22 cellular contexts compared by ENCODE assay signal in the genomic region with DNA sequence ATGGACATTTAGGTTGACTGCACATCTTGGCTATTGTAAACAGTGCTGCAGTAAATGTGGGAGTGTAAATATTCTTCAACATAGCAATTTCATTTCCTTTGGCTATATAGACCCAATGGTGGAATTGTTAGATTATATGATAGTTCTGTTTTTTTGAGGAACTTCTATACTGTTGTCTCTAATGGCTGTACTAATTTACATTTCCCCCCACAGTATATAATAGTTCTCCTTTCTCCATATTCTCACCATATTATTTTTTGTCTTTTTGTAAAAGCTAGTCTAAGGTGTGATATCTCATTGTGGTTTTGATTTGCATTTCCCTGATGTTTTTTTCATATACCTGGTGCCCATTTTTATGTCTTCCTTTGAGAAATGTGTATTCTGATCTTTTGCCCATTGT. TPM values are rescaled to one million over a fixed set of nuclear protein-coding genes. Genes with fewer than 3 reads are reported as not detected.
"Had no signal": no experiment of that assay in that cellular context is flagged by ENCODE, and none has a peak within 500 bp of the region (broad histone marks: within the 10 kb centered on the region; RNA-seq: fewer than 3 reads in every experiment).

No MANE protein-coding gene starts in this region.

- H3K27me3 Mint-ChIP-seq: activated CD4-positive, alpha-beta T cell treated with anti-CD3 and anti-CD28 coated beads, Interleukin-2, amount 10 ng/mL, durations not matched to agents 7 days and 5 days; activated CD8-positive, alpha-beta memory T cell treated with anti-CD3 and anti-CD28 coated beads, Interleukin-2, amount 10 ng/mL, durations not matched to agents 7 days and 5 days; activated CD8-positive, alpha-beta T cell treated with anti-CD3 and anti-CD28 coated beads for 36 hours; naive thymus-derived CD8-positive, alpha-beta T cell; progenitor cell of endocrine pancreas had no signal

- H3K27ac Mint-ChIP-seq: activated CD4-positive, alpha-beta T cell treated with anti-CD3 and anti-CD28 coated beads, Interleukin-2, amount 10 ng/mL, durations not matched to agents 7 days and 5 days; activated CD8-positive, alpha-beta memory T cell treated with anti-CD3 and anti-CD28 coated beads, Interleukin-2, amount 10 ng/mL, durations not matched to agents 7 days and 5 days; activated T-helper 2 cell treated with anti-CD3 and anti-CD28 coated beads, Interferon-gamma antibody, Interleukin-2, Interleukin-4, amounts not matched to agents 10 μg/mL and 5 μg/mL and 100 μg/mL, durations not matched to agents 14 hours and 24 hours and 36 hours; progenitor cell of endocrine pancreas had no signal

- H3K9me3 ChIP-seq: adrenal gland, ascending aorta, lower lobe of right lung, thyroid gland had no signal

- H3K27me3 ChIP-seq: adrenal gland, ascending aorta, brain microvascular endothelial cell, thyroid gland had no signal

- H3K27ac ChIP-seq: adrenal gland, ascending aorta, brain microvascular endothelial cell, lower lobe of right lung, thyroid gland had no signal

- ATAC-seq: activated CD8-positive, alpha-beta memory T cell treated with anti-CD3 and anti-CD28 coated beads, Interleukin-2, amount 10 ng/mL, durations not matched to agents 7 days and 5 days; activated CD8-positive, alpha-beta T cell treated with anti-CD3 and anti-CD28 coated beads for 36 hours; esophagus mucosa; left lobe of liver; lower lobe of right lung; naive thymus-derived CD8-positive, alpha-beta T cell; stimulated activated naive CD8-positive, alpha-beta T cell treated with anti-CD3 and anti-CD28 coated beads, Interleukin-15, Interleukin-2, amounts not matched to agents 100 U/mL and 50 U/mL, for 24 hours had no signal

- H3K4me1 ChIP-seq: ascending aorta had no signal

- H3K36me3 ChIP-seq: adrenal gland, ascending aorta, brain microvascular endothelial cell, lower lobe of right lung, thyroid gland had no signal

- H3K9me3 Mint-ChIP-seq: activated CD4-positive, alpha-beta T cell treated with anti-CD3 and anti-CD28 coated beads, Interleukin-2, amount 10 ng/mL, durations not matched to agents 7 days and 5 days; activated CD8-positive, alpha-beta T cell treated with anti-CD3 and anti-CD28 coated beads for 36 hours; activated T-helper 2 cell treated with anti-CD3 and anti-CD28 coated beads, Interferon-gamma antibody, Interleukin-2, Interleukin-4, amounts not matched to agents 10 μg/mL and 5 μg/mL and 100 μg/mL, durations not matched to agents 14 hours and 24 hours and 36 hours; naive thymus-derived CD8-positive, alpha-beta T cell; T-helper 1 cell treated with Interleukin-12 subunit alpha and Interleukin-12 subunit beta and Interleukin-4 antibody, amounts not matched to agents 30 μg/mL and 1 μg/mL, for 36 hours had no signal

- H3K4me3 ChIP-seq: adrenal gland, ascending aorta, lower lobe of right lung, thyroid gland had no signal

- H3K4me3 Mint-ChIP-seq: activated CD4-positive, alpha-beta T cell treated with anti-CD3 and anti-CD28 coated beads, Interleukin-2, amount 10 ng/mL, durations not matched to agents 7 days and 5 days; activated CD8-positive, alpha-beta memory T cell treated with anti-CD3 and anti-CD28 coated beads, Interleukin-2, amount 10 ng/mL, durations not matched to agents 7 days and 5 days; activated CD8-positive, alpha-beta T cell treated with anti-CD3 and anti-CD28 coated beads for 36 hours; T-helper 1 cell treated with Interleukin-12 subunit alpha and Interleukin-12 subunit beta and Interleukin-4 antibody, amounts not matched to agents 30 μg/mL and 1 μg/mL, for 36 hours had no signal

- DNase-seq: activated CD4-positive, alpha-beta T cell treated with anti-CD3 and anti-CD28 coated beads, Interleukin-2, amount 10 ng/mL, durations not matched to agents 7 days and 5 days; activated CD8-positive, alpha-beta memory T cell treated with anti-CD3 and anti-CD28 coated beads, Interleukin-2, amount 10 ng/mL, durations not matched to agents 7 days and 5 days; activated CD8-positive, alpha-beta T cell treated with anti-CD3 and anti-CD28 coated beads for 36 hours; activated naive CD4-positive, alpha-beta T cell treated with Interleukin-2 at 50 U/mL for 16 hours; adrenal gland; brain microvascular endothelial cell; central memory CD4-positive, alpha-beta T cell; effector memory CD4-positive, alpha-beta T cell; foreskin melanocyte; kidney; lower lobe of right lung; naive thymus-derived CD8-positive, alpha-beta T cell; retina; stimulated activated CD4-positive, alpha-beta T cell treated with anti-CD3 and anti-CD28 coated beads, Interleukin-4, amount 100 ng/mL, for 1 hour; stimulated activated naive CD8-positive, alpha-beta T cell treated with anti-CD3 and anti-CD28 coated beads, Interleukin-15, Interleukin-2, amounts not matched to agents 100 U/mL and 50 U/mL, for 24 hours; thyroid gland had no signal

RNA-seq across cellular contexts. Expression of gene LYG1, which starts 49.2 kb away (rescaled TPM):
- total RNA-seq: ascending aorta had no signal
